Comparison of ENCODE assay signal across 26 cellular contexts in the genomic region with DNA sequence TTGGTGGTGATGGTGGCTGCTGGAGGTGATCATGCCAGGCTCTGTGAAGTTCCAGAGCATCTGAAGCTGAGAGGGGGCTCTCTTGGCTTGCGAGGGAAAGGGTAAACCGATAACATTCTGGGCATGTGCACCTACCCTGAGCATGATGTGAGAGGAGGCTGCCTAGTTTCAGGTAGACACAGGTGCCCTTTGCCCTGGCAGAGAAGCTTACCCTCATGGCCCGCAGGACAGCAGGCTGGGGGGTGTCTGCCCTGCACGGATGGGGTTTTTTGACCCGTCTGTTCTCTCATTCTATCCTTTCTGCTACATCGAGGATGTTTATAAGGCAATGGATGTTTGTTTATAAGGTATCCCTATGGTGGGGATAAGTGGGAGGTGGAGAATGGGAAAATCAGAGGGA.
"Had no signal": no experiment of that assay in that cellular context is flagged by ENCODE, and none has a peak within 500 bp of the region (broad histone marks: within the 10 kb centered on the region; RNA-seq: fewer than 3 reads in every experiment).

No MANE protein-coding gene starts in this region.

- H3K27ac ChIP-seq: brain microvascular endothelial cell, cardiac muscle cell, VCaP had no signal

- H3K4me3 Mint-ChIP-seq: activated CD4-positive, alpha-beta memory T cell treated with anti-CD3 and anti-CD28 coated beads for 36 hours; activated CD4-positive, alpha-beta T cell treated with anti-CD3 and anti-CD28 coated beads, Interleukin-2, amount 10 ng/mL, durations not matched to agents 7 days and 5 days; activated naive CD4-positive, alpha-beta T cell treated with anti-CD3 and anti-CD28 coated beads for 36 hours; activated naive CD8-positive, alpha-beta T cell; activated T-helper 17 cell treated with anti-CD3 and anti-CD28 coated beads, Interleukin-2, amount 50 U/mL, for 72 hours; T-cell had no signal

- H3K27me3 Mint-ChIP-seq: activated CD4-positive, alpha-beta memory T cell treated with anti-CD3 and anti-CD28 coated beads for 36 hours; activated CD4-positive, alpha-beta T cell treated with anti-CD3 and anti-CD28 coated beads, Interleukin-2, amount 10 ng/mL, durations not matched to agents 7 days and 5 days; activated naive CD8-positive, alpha-beta T cell; T-cell had no signal

- H3K36me3 ChIP-seq: brain microvascular endothelial cell, cardiac muscle cell had no signal

- DNase-seq: activated CD4-positive, alpha-beta memory T cell treated with anti-CD3 and anti-CD28 coated beads for 36 hours; activated CD4-positive, alpha-beta T cell treated with anti-CD3 and anti-CD28 coated beads, Interleukin-2, amount 10 ng/mL, durations not matched to agents 7 days and 5 days; activated CD4-positive, CD25-positive, alpha-beta regulatory T cell; activated CD8-positive, alpha-beta memory T cell treated with anti-CD3 and anti-CD28 coated beads for 24 hours; activated gamma-delta T cell; activated naive CD4-positive, alpha-beta T cell treated with anti-CD3 and anti-CD28 coated beads for 36 hours; activated T-cell treated with anti-CD3 and anti-CD28 coated beads for 4 hours; activated T-cell treated with anti-CD3 and anti-CD28 coated beads, Interleukin-2, amount 50 U/mL, for 48 hours; amygdala; brain microvascular endothelial cell; Karpas-422; MM.1S; NCI-H1105 treated with DMSO at 0.1 percent for 48 hours; NCI-H1436 treated with DMSO at 0.1 percent for 48 hours; NCI-H187; NCI-H2081; NCI-H510A treated with DMSO at 0.1 percent for 48 hours; NCI-H69; SHP77 treated with DMSO at 0.1 percent for 48 hours; T-cell had no signal

- H3K4me1 Mint-ChIP-seq: activated T-helper 17 cell treated with anti-CD3 and anti-CD28 coated beads, Interleukin-2, amount 50 U/mL, for 72 hours had no signal

- H3K36me3 Mint-ChIP-seq: activated CD4-positive, alpha-beta memory T cell treated with anti-CD3 and anti-CD28 coated beads for 36 hours; activated naive CD8-positive, alpha-beta T cell; T-cell had no signal

- H3K4me3 ChIP-seq: cardiac muscle cell, K562 had no signal

- H3K9me3 Mint-ChIP-seq: activated CD4-positive, alpha-beta memory T cell treated with anti-CD3 and anti-CD28 coated beads for 36 hours; activated naive CD4-positive, alpha-beta T cell treated with anti-CD3 and anti-CD28 coated beads for 36 hours; activated T-helper 17 cell treated with anti-CD3 and anti-CD28 coated beads, Interleukin-2, amount 50 U/mL, for 72 hours; T-cell had no signal

- H3K27ac Mint-ChIP-seq: activated CD4-positive, alpha-beta memory T cell treated with anti-CD3 and anti-CD28 coated beads for 36 hours; activated CD4-positive, alpha-beta T cell treated with anti-CD3 and anti-CD28 coated beads, Interleukin-2, amount 10 ng/mL, durations not matched to agents 7 days and 5 days; activated naive CD4-positive, alpha-beta T cell treated with anti-CD3 and anti-CD28 coated beads for 36 hours; activated naive CD8-positive, alpha-beta T cell; activated T-helper 17 cell treated with anti-CD3 and anti-CD28 coated beads, Interleukin-2, amount 50 U/mL, for 72 hours; T-cell had no signal

- H3K27me3 ChIP-seq: brain microvascular endothelial cell, cardiac muscle cell had no signal

- ATAC-seq: activated T-helper 17 cell treated with anti-CD3 and anti-CD28 coated beads, Interleukin-2, amount 50 U/mL, for 72 hours; K562; PC-3; T-cell had no signal
